In genomic region chr1:22553104-22553880, GRCh38 we compare ENCODE assay signal across 27 cellular contexts. TPM values are rescaled to one million over a fixed set of nuclear protein-coding genes. Genes with fewer than 3 reads are reported as not detected.
"Had no signal": no experiment of that assay in that cellular context is flagged by ENCODE, and none has a peak within 500 bp of the region (broad histone marks: within the 10 kb centered on the region; RNA-seq: fewer than 3 reads in every experiment).

No MANE protein-coding gene starts in this region.

- H3K36me3 ChIP-seq: ascending aorta, SJSA1 had no signal

- H3K9me3 ChIP-seq: ascending aorta had no signal

- H3K27me3 ChIP-seq: ascending aorta had no signal

- DNase-seq: activated CD4-positive, alpha-beta T cell treated with anti-CD3 and anti-CD28 coated beads for 48 hours; activated CD4-positive, alpha-beta T cell treated with anti-CD3 and anti-CD28 coated beads, Interleukin-2, amount 50 U/mL, for 4 hours; activated CD4-positive, CD25-positive, alpha-beta regulatory T cell treated with anti-CD3 and anti-CD28 coated beads, Interleukin-2, amount 50 U/mL, for 72 hours; activated CD8-positive, alpha-beta memory T cell treated with anti-CD3 and anti-CD28 coated beads, Interleukin-2, amount 50 U/mL, for 48 hours; activated CD8-positive, alpha-beta T cell treated with anti-CD3 and anti-CD28 coated beads, Interleukin-2, amount 10 ng/mL, durations not matched to agents 7 days and 5 days; activated naive CD4-positive, alpha-beta T cell treated with anti-CD3 and anti-CD28 coated beads, Interleukin-2, amount 50 U/mL, for 16 hours; activated naive CD8-positive, alpha-beta T cell treated with anti-CD3 and anti-CD28 coated beads, Interleukin-2, amount 10 ng/mL, durations not matched to agents 7 days and 5 days; activated T-cell treated with anti-CD3 and anti-CD28 coated beads, Interleukin-2, amount 50 U/mL, for 1 hour; KG1; NCI-H1092; NCI-H1417 treated with DMSO at 0.1 percent for 48 hours; NCI-H1694; NCI-H2029; NCI-H2107; NCI-H2171 treated with DMSO at 0.1 percent for 48 hours; NCI-H226; NCI-H526; NCI-H82; RPMI8226; SHP77; T-helper 17 cell; T-helper 9 cell had no signal

- H3K4me1 ChIP-seq: ascending aorta, SJSA1 had no signal

- H3K27ac ChIP-seq: ascending aorta, SJSA1 had no signal

- ATAC-seq: activated CD8-positive, alpha-beta T cell treated with anti-CD3 and anti-CD28 coated beads, Interleukin-2, amount 10 ng/mL, durations not matched to agents 7 days and 5 days; T-helper 17 cell; WTC11 had no signal

- H3K4me3 ChIP-seq: ascending aorta, SJSA1 had no signal

RNA-seq across cellular contexts. Expression of gene EPHA8, which starts 10.0 kb away (rescaled TPM):
- total RNA-seq: activated CD8-positive, alpha-beta T cell treated with anti-CD3 and anti-CD28 coated beads, Interleukin-2, amount 10 ng/mL, durations not matched to agents 7 days and 5 days; activated naive CD8-positive, alpha-beta T cell treated with anti-CD3 and anti-CD28 coated beads, Interleukin-2, amount 10 ng/mL, durations not matched to agents 7 days and 5 days; ascending aorta; MCF 10A; OCI-LY7; SJSA1; T-helper 17 cell had no signal
